ENCODE assay signal across 8 cellular contexts in the genomic region with DNA sequence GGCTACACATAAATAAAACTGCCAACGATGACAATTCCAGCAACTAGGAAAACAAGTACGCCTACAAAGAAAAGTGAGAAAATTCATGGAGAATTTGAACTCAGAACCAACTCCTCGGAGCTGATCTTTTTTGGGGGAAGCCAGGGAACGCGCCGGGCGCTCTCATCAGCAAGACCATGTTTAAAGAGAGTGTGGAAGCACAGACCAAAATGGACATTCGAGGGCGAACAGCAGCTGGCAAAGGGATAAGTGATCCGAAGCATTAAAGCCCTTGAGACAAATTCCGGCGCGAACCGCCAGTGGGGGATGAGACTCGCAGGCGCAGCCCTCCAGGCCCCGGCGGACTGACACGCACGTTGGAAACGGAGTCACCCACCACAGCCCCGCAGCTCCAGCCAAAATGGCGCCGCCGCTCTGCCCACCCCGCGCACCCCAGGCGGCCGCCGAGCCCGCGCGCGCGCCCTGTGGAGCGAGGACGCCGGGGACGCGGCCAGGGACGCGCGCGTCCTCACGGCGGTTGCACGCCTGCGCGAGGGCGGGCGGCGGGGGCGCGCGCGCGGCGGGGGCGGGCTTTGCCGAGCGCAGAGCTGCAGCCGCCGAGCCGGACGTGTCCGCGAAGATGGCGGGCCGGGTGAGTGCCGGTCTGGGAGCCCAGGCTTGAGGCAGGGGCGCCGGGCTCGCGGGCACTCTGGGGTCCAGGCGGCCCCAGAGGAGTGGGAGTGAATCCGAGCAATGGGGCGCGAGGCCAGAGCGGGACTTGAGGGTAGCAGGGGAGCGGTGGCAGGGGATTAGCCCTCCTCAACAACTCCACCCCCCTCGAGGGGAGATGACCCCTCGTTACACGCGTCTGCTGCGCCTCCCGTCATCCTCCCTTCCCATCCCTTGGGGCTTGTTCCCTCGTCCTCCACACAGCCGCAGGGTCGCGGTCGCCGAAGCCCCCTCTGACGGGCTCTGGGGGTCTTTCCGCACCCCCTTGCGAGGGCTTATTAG. TPM values are rescaled to one million over a fixed set of nuclear protein-coding genes. Genes with fewer than 3 reads are reported as not detected.
A peak's percentile ranks its signal among the peaks of the same experiment; 100 is the strongest.
DNase-seq lines count a peak whose midpoint lies in the region; ATAC-seq and TF ChIP-seq lines count a peak whose summit lies in the region.
"Not testable (repeated sequence)": the region's sequence is repeated elsewhere in the genome, so short reads cannot be mapped to it uniquely, and the experiment has no call there.

TSS of gene NSF (plus strand) at position 513 of the 990 bp plus-strand sequence. CDS start at position 620, 107 bp downstream.

- CTCF ChIA-PET in CD8-positive, alpha-beta memory T cell (lab: Charles Lee) = not testable (repeated sequence)

- not testable (repeated sequence) for H3K27ac Mint-ChIP-seq in CD8-positive, alpha-beta memory T cell; activated T-helper 2 cell treated with anti-CD3 and anti-CD28 coated beads, Interferon-gamma antibody, Interleukin-2, Interleukin-4, amounts not matched to agents 10 μg/mL and 5 μg/mL and 100 μg/mL, durations not matched to agents 14 hours and 24 hours and 36 hours; mesothelial cell of epicardium

- not testable (repeated sequence) for H3K4me3 Mint-ChIP-seq in CD8-positive, alpha-beta memory T cell; activated T-helper 2 cell treated with anti-CD3 and anti-CD28 coated beads, Interferon-gamma antibody, Interleukin-2, Interleukin-4, amounts not matched to agents 10 μg/mL and 5 μg/mL and 100 μg/mL, durations not matched to agents 14 hours and 24 hours and 36 hours (ENCODE audit: low read depth); mesothelial cell of epicardium

- DNase-seq in CD8-positive, alpha-beta memory T cell; LHCN-M2 (ENCODE audit: low read depth); activated T-helper 2 cell treated with anti-CD3 and anti-CD28 coated beads, Interferon-gamma antibody, Interleukin-2, Interleukin-4, amounts not matched to agents 10 μg/mL and 5 μg/mL and 100 μg/mL, durations not matched to agents 14 hours and 24 hours and 36 hours (ENCODE audit: low spot score); fibroblast of the aortic adventitia (ENCODE audit: low read depth); mesothelial cell of epicardium (ENCODE audit: low spot score in 2 of 2, unreplicated experiment in 2 of 2); stimulated activated naive CD8-positive, alpha-beta T cell treated with anti-CD3 and anti-CD28 coated beads, Interleukin-15, Interleukin-2, amounts not matched to agents 100 U/mL and 50 U/mL, for 24 hours: not testable (repeated sequence)

- not testable (repeated sequence) for TF ChIP-seq CTCF in fibroblast of the aortic adventitia (IDR thresholded peaks at IDR 0.05; ENCODE audit: insufficient read depth, low read length); mesothelial cell of epicardium (IDR thresholded peaks at IDR 0.05; ENCODE audit: unreplicated experiment)

- ATAC-seq in GM21360 (IDR thresholded peaks at IDR 0.05; ENCODE audit: unreplicated experiment) = peak; percentile 68
- peak; percentile 55 for ATAC-seq in HG02938 (IDR thresholded peaks at IDR 0.05; ENCODE audit: unreplicated experiment)
- peak; percentile 92 for ATAC-seq in stimulated activated naive CD8-positive, alpha-beta T cell treated with anti-CD3 and anti-CD28 coated beads, Interleukin-15, Interleukin-2, amounts not matched to agents 100 U/mL and 50 U/mL, for 24 hours

- H3K36me3 Mint-ChIP-seq in CD8-positive, alpha-beta memory T cell; activated T-helper 2 cell treated with anti-CD3 and anti-CD28 coated beads, Interferon-gamma antibody, Interleukin-2, Interleukin-4, amounts not matched to agents 10 μg/mL and 5 μg/mL and 100 μg/mL, durations not matched to agents 14 hours and 24 hours and 36 hours (ENCODE audit: low read depth); mesothelial cell of epicardium: not testable (repeated sequence)

- H3K9me3 Mint-ChIP-seq in CD8-positive, alpha-beta memory T cell; activated T-helper 2 cell treated with anti-CD3 and anti-CD28 coated beads, Interferon-gamma antibody, Interleukin-2, Interleukin-4, amounts not matched to agents 10 μg/mL and 5 μg/mL and 100 μg/mL, durations not matched to agents 14 hours and 24 hours and 36 hours; mesothelial cell of epicardium: not testable (repeated sequence)

- not testable (repeated sequence) for H3K27me3 ChIP-seq in CD8-positive, alpha-beta memory T cell (ENCODE audit: insufficient read depth, low read length, poor library complexity, severe bottlenecking)

- POLR2A ChIA-PET in CD8-positive, alpha-beta memory T cell (lab: Charles Lee) = not testable (repeated sequence)

- not testable (repeated sequence) for H3K4me1 Mint-ChIP-seq in CD8-positive, alpha-beta memory T cell; activated T-helper 2 cell treated with anti-CD3 and anti-CD28 coated beads, Interferon-gamma antibody, Interleukin-2, Interleukin-4, amounts not matched to agents 10 μg/mL and 5 μg/mL and 100 μg/mL, durations not matched to agents 14 hours and 24 hours and 36 hours (ENCODE audit: low read depth); mesothelial cell of epicardium

- intact Hi-C loops in activated T-helper 2 cell treated with anti-CD3 and anti-CD28 coated beads, Interferon-gamma antibody, Interleukin-2, Interleukin-4, amounts not matched to agents 10 μg/mL and 5 μg/mL and 100 μg/mL, durations not matched to agents 14 hours and 24 hours and 36 hours (cut with micrococcal nuclease) = not testable (repeated sequence)

- not testable (repeated sequence) for H3K4me1 ChIP-seq in CD8-positive, alpha-beta memory T cell (ENCODE audit: insufficient read depth, low read length)

- H3K27ac ChIP-seq in CD8-positive, alpha-beta memory T cell (ENCODE audit: low read depth, low read length) = not testable (repeated sequence)

- H3K4me3 ChIP-seq in CD8-positive, alpha-beta memory T cell (ENCODE audit: low read length); fibroblast of the aortic adventitia (ENCODE audit: low read depth, low read length): not testable (repeated sequence)

- H3K36me3 ChIP-seq in CD8-positive, alpha-beta memory T cell (ENCODE audit: insufficient read depth, low read length) = not testable (repeated sequence)

- not testable (repeated sequence) for H3K27me3 Mint-ChIP-seq in CD8-positive, alpha-beta memory T cell; activated T-helper 2 cell treated with anti-CD3 and anti-CD28 coated beads, Interferon-gamma antibody, Interleukin-2, Interleukin-4, amounts not matched to agents 10 μg/mL and 5 μg/mL and 100 μg/mL, durations not matched to agents 14 hours and 24 hours and 36 hours (ENCODE audit: low read depth); mesothelial cell of epicardium (ENCODE audit: low read depth)

- H3K9me3 ChIP-seq in CD8-positive, alpha-beta memory T cell (ENCODE audit: low read length) = not testable (repeated sequence)

RNA-seq across cellular contexts. Expression of gene NSF, which starts in this region (rescaled TPM):
- 10 to 100 TPM; 37.7 to 43.0 TPM for total RNA-seq in CD8-positive, alpha-beta memory T cell
- polyA plus RNA-seq in CD8-positive, alpha-beta memory T cell = 22.7 TPM
- 52.6 and 57.5 TPM in 2 replicates for total RNA-seq in LHCN-M2 (2014; rRNA removed)
- polyA plus RNA-seq in LHCN-M2 (2012) = 43.1 TPM
- total RNA-seq in activated T-helper 2 cell treated with anti-CD3 and anti-CD28 coated beads, Interferon-gamma antibody, Interleukin-2, Interleukin-4, amounts not matched to agents 10 μg/mL and 5 μg/mL and 100 μg/mL, durations not matched to agents 14 hours and 24 hours and 36 hours = 27.9 and 30.9 TPM in 2 replicates
- total RNA-seq in fibroblast of the aortic adventitia (ENCODE audit: low replicate concordance) = 42.4 and 59.7 TPM in 2 replicates
- total RNA-seq in mesothelial cell of epicardium = 32.5 to 34.8 TPM (median 32.8 TPM) in 3 replicates
